In genomic region chr20:25399038-25399430, GRCh38 we compare ENCODE assay signal across 1 cellular context.
TF ChIP-seq lines count a peak whose summit lies in the region.

No MANE protein-coding gene starts in this region.

TF ChIP-seq in HepG2, 621 proteins besides CTCF, POLR2A, EP300 and RAD21 (continued from another document and continues in another):
- no peak for TF ChIP-seq SNAPC4 (CRISPR knock-in tag; IDR thresholded peaks at IDR 0.05)
- no peak for TF ChIP-seq ZNF10 (CRISPR knock-in tag; IDR thresholded peaks at IDR 0.05; ENCODE audit: borderline replicate concordance, low read depth)
- 0 out of 2 replicates have a peak, but pooled peaks have one; percentile 20 for TF ChIP-seq ZNF354B (CRISPR knock-in tag; IDR thresholded peaks at IDR 0.05)
- no peak for TF ChIP-seq ZFP62 (CRISPR knock-in tag; IDR thresholded peaks at IDR 0.05)
- TF ChIP-seq SETDB1 (CRISPR knock-in tag; IDR thresholded peaks at IDR 0.05; ENCODE audit: borderline replicate concordance) = no peak
- 0 out of 2 replicates have a peak, but pooled peaks have one; percentile 33 for TF ChIP-seq TARDBP (CRISPR knock-in tag; IDR thresholded peaks at IDR 0.05)
- no peak for TF ChIP-seq MIER3 (CRISPR knock-in tag; IDR thresholded peaks at IDR 0.05; ENCODE audit: borderline replicate concordance)
- peak; percentile 43; the same call in 1 of the 2 replicates for TF ChIP-seq MIXL1 (CRISPR knock-in tag; IDR thresholded peaks at IDR 0.05)
- TF ChIP-seq ZBTB38 (CRISPR knock-in tag; IDR thresholded peaks at IDR 0.05) = no peak
- no peak for TF ChIP-seq ZNF614 (CRISPR knock-in tag; IDR thresholded peaks at IDR 0.05; ENCODE audit: borderline replicate concordance)
- TF ChIP-seq ZC3H4 (CRISPR knock-in tag; IDR thresholded peaks at IDR 0.05; ENCODE audit: borderline replicate concordance) = no peak
- TF ChIP-seq THYN1 (CRISPR knock-in tag; IDR thresholded peaks at IDR 0.05; ENCODE audit: borderline replicate concordance, low read depth) = peak; percentile 53; the same call in 1 of the 2 replicates
- 0 out of 2 replicates have a peak, but pooled peaks have one; percentile 33 for TF ChIP-seq ERF (CRISPR knock-in tag; IDR thresholded peaks at IDR 0.05)
- TF ChIP-seq HMG20A (CRISPR knock-in tag; IDR thresholded peaks at IDR 0.05; ENCODE audit: borderline replicate concordance) = peak; percentile 24; the same call in 1 of the 2 replicates
- TF ChIP-seq NFATC3 (CRISPR knock-in tag; IDR thresholded peaks at IDR 0.05) = 0 out of 2 replicates have a peak, but pooled peaks have one; percentile 50
- TF ChIP-seq PAXIP1 (CRISPR knock-in tag; conservative IDR thresholded peaks at IDR 0.05) = no peak
- TF ChIP-seq PITX1 (CRISPR knock-in tag; IDR thresholded peaks at IDR 0.05) = 0 out of 2 replicates have a peak, but pooled peaks have one; percentile 21
- no peak for TF ChIP-seq ZNF138 (CRISPR knock-in tag; IDR thresholded peaks at IDR 0.05; ENCODE audit: low read depth)
- TF ChIP-seq ARID5B (CRISPR knock-in tag; IDR thresholded peaks at IDR 0.05) = 0 out of 2 replicates have a peak, but pooled peaks have one; percentile 33
- peak; percentile 44 for TF ChIP-seq SOX5 (CRISPR knock-in tag; IDR thresholded peaks at IDR 0.05; ENCODE audit: borderline replicate concordance)
- no peak for TF ChIP-seq ZNF44 (CRISPR knock-in tag; IDR thresholded peaks at IDR 0.05)
- no peak for TF ChIP-seq ZBTB1 (CRISPR knock-in tag; IDR thresholded peaks at IDR 0.05; ENCODE audit: borderline replicate concordance)
- no peak for TF ChIP-seq ZNF251 (CRISPR knock-in tag; IDR thresholded peaks at IDR 0.05)
- TF ChIP-seq ZNF124 (CRISPR knock-in tag; IDR thresholded peaks at IDR 0.05) = no peak
- TF ChIP-seq ONECUT2 (CRISPR knock-in tag; IDR thresholded peaks at IDR 0.05) = no peak
- no peak for TF ChIP-seq RFX1 (IDR thresholded peaks at IDR 0.05)
- no peak; the same call in 1 of the 2 replicates for TF ChIP-seq RBAK (CRISPR knock-in tag; IDR thresholded peaks at IDR 0.05)
- TF ChIP-seq GATAD2A (CRISPR knock-in tag; IDR thresholded peaks at IDR 0.05) = 0 out of 2 replicates have a peak, but pooled peaks have one; percentile 28
- TF ChIP-seq ZNF280D (CRISPR knock-in tag; IDR thresholded peaks at IDR 0.05) = 0 out of 2 replicates have a peak, but pooled peaks have one; percentile 46
- TF ChIP-seq TEAD2 (CRISPR knock-in tag; IDR thresholded peaks at IDR 0.05) = no peak
- peak; percentile 97 for TF ChIP-seq ARID3A (IDR thresholded peaks at IDR 0.05; ENCODE audit: low read depth, low read length)
- TF ChIP-seq ADNP (CRISPR knock-in tag; IDR thresholded peaks at IDR 0.05) = no peak
- TF ChIP-seq ZNF572 (CRISPR knock-in tag; IDR thresholded peaks at IDR 0.05) = no peak
- peak; percentile 94 for TF ChIP-seq SMC3 (IDR thresholded peaks at IDR 0.05; ENCODE audit: low read length)
- TF ChIP-seq GMEB2 (CRISPR knock-in tag; IDR thresholded peaks at IDR 0.05; ENCODE audit: low read depth) = no peak
- TF ChIP-seq MEIS1 (CRISPR knock-in tag; IDR thresholded peaks at IDR 0.05; ENCODE audit: borderline replicate concordance) = no peak
- 0 out of 2 replicates have a peak, but pooled peaks have one; percentile 56 for TF ChIP-seq NCOA1 (CRISPR knock-in tag; IDR thresholded peaks at IDR 0.05)
- TF ChIP-seq SMYD3 (CRISPR knock-in tag; IDR thresholded peaks at IDR 0.05) = no peak; the same call in 1 of the 2 replicates
- no peak for TF ChIP-seq NAIF1 (CRISPR knock-in tag; IDR thresholded peaks at IDR 0.05; ENCODE audit: borderline replicate concordance)
- no peak for TF ChIP-seq BORCS8-MEF2B (CRISPR knock-in tag; IDR thresholded peaks at IDR 0.05)
- no peak for TF ChIP-seq ZNF496 (CRISPR knock-in tag; IDR thresholded peaks at IDR 0.05; ENCODE audit: insufficient replicate concordance)
- TF ChIP-seq HMGXB4 (CRISPR knock-in tag; IDR thresholded peaks at IDR 0.05; ENCODE audit: borderline replicate concordance in 1 of 2, low read depth in 1 of 2) = peak; percentile 39 to 70; a peak in 1 of 4 replicates
- TF ChIP-seq ZNF263 (CRISPR knock-in tag; IDR thresholded peaks at IDR 0.05) = peak; percentile 68; the same call in 1 of the 2 replicates
